In genomic region chr4:152246659-152247058, GRCh38 we compare ENCODE assay signal across 24 cellular contexts.
DNase-seq lines count a peak whose midpoint lies in the region; ATAC-seq and TF ChIP-seq lines count a peak whose summit lies in the region.
"Had no signal": no experiment of that assay in that cellular context is flagged by ENCODE, and none has a peak within 500 bp of the region (broad histone marks: within the 10 kb centered on the region; RNA-seq: fewer than 3 reads in every experiment).

No MANE protein-coding gene starts in this region.

- H3K27ac ChIP-seq in thyroid gland, result no peak overlapping the region
- H3K27ac ChIP-seq: adrenal gland, breast epithelium, heart left ventricle, ovary, testis, WERI-Rb-1 had no signal

- no peaks in the 10 kb centered on the region for H3K9me3 Mint-ChIP-seq in activated naive CD8-positive, alpha-beta T cell (ENCODE audit: low read depth)
- H3K9me3 Mint-ChIP-seq in activated naive CD8-positive, alpha-beta T cell treated with anti-CD3 and anti-CD28 coated beads, Interleukin-2, amount 50 U/mL, for 24 hours, result no peaks in the 10 kb centered on the region
- no peaks in the 10 kb centered on the region for H3K9me3 Mint-ChIP-seq in T-helper 2 cell treated with Interferon-gamma antibody and Interleukin-4, amounts not matched to agents 5 μg/mL and 100 μg/mL, for 36 hours
- H3K9me3 Mint-ChIP-seq in activated naive CD4-positive, alpha-beta T cell treated with anti-CD3 and anti-CD28 coated beads, Interleukin-2, amount 50 U/mL, for 24 hours, result no peaks in the 10 kb centered on the region
- H3K9me3 Mint-ChIP-seq: natural killer cell treated with Interleukin-12 subunit alpha and Interleukin-12 subunit beta and Interleukin-15 and Interleukin-18, amount 100 ng/mL, for 72 hours had no signal

- WGBS in thyroid gland, 2 donors, result 46 to 51% methylated on average over 13 of the region's 13 CpGs

- DNase-seq in activated naive CD8-positive, alpha-beta T cell treated with anti-CD3 and anti-CD28 coated beads, Interleukin-2, amount 50 U/mL, for 24 hours, result no peak
- no peak for DNase-seq in T-helper 2 cell treated with Interferon-gamma antibody and Interleukin-4, amounts not matched to agents 5 μg/mL and 100 μg/mL, for 36 hours (ENCODE audit: low spot score)
- DNase-seq in thyroid gland (peak; percentile 80 to 81), SKM-1 treated with dmso at 0.1 percent for 144 hours (lab: John Stamatoyannopoulos, UW; ENCODE audit: unreplicated experiment) (no peak)
- DNase-seq: adrenal gland; dermis blood vessel endothelial cell; DMS79 treated with DMSO at 0.1 percent for 48 hours; heart left ventricle; left colon; NCI-H1694; NCI-H82; ovary; right cardiac atrium; SHP77; stimulated activated CD4-positive, alpha-beta T cell treated with anti-CD3 and anti-CD28 coated beads, Interleukin-12 subunit alpha, Interleukin-12 subunit beta, amount 100 ng/mL, for 4 hours; stimulated activated CD8-positive, alpha-beta memory T cell treated with anti-CD3 and anti-CD28 coated beads, Interleukin-4, amount 100 ng/mL, for 48 hours; testis; WERI-Rb-1 had no signal

- H3K4me1 ChIP-seq in thyroid gland, result peaks cover 17 to 33% of the 10 kb centered on the region in 2 donors
- H3K4me1 ChIP-seq: adrenal gland, breast epithelium, testis had no signal

- intact Hi-C loops in thyroid gland (cut with DNase I), result no loop called here

- no peaks in the 10 kb centered on the region for H3K27me3 ChIP-seq in thyroid gland
- H3K27me3 ChIP-seq: adrenal gland, breast epithelium, heart left ventricle, ovary, testis had no signal

- no peak for TF ChIP-seq POLR2A in thyroid gland (IDR thresholded peaks at IDR 0.05)

- H3K9me3 ChIP-seq in thyroid gland, result no peaks in the 10 kb centered on the region
- H3K9me3 ChIP-seq: adrenal gland, breast epithelium, ovary, testis had no signal

- H3K27ac Mint-ChIP-seq in activated naive CD8-positive, alpha-beta T cell, result peak overlapping the region; percentile 66
- no peak overlapping the region for H3K27ac Mint-ChIP-seq in activated naive CD8-positive, alpha-beta T cell treated with anti-CD3 and anti-CD28 coated beads, Interleukin-2, amount 50 U/mL, for 24 hours
- peak overlapping the region; percentile 34 for H3K27ac Mint-ChIP-seq in T-helper 2 cell treated with Interferon-gamma antibody and Interleukin-4, amounts not matched to agents 5 μg/mL and 100 μg/mL, for 36 hours
- H3K27ac Mint-ChIP-seq in activated naive CD4-positive, alpha-beta T cell treated with anti-CD3 and anti-CD28 coated beads, Interleukin-2, amount 50 U/mL, for 24 hours, result peak overlapping the region; percentile 51
- H3K27ac Mint-ChIP-seq: natural killer cell treated with Interleukin-12 subunit alpha and Interleukin-12 subunit beta and Interleukin-15 and Interleukin-18, amount 100 ng/mL, for 72 hours had no signal

- H3K4me3 Mint-ChIP-seq in activated naive CD8-positive, alpha-beta T cell, result peak overlapping the region; percentile 68
- H3K4me3 Mint-ChIP-seq in activated naive CD8-positive, alpha-beta T cell treated with anti-CD3 and anti-CD28 coated beads, Interleukin-2, amount 50 U/mL, for 24 hours, result no peak overlapping the region
- H3K4me3 Mint-ChIP-seq in T-helper 2 cell treated with Interferon-gamma antibody and Interleukin-4, amounts not matched to agents 5 μg/mL and 100 μg/mL, for 36 hours, result peak overlapping the region; percentile 51
- H3K4me3 Mint-ChIP-seq in activated naive CD4-positive, alpha-beta T cell treated with anti-CD3 and anti-CD28 coated beads, Interleukin-2, amount 50 U/mL, for 24 hours, result peak overlapping the region; percentile 49
- H3K4me3 Mint-ChIP-seq: natural killer cell treated with Interleukin-12 subunit alpha and Interleukin-12 subunit beta and Interleukin-15 and Interleukin-18, amount 100 ng/mL, for 72 hours had no signal

- peaks cover 33% of the 10 kb centered on the region for H3K4me1 Mint-ChIP-seq in activated naive CD8-positive, alpha-beta T cell (ENCODE audit: low read depth)
- peaks cover 13% of the 10 kb centered on the region for H3K4me1 Mint-ChIP-seq in activated naive CD8-positive, alpha-beta T cell treated with anti-CD3 and anti-CD28 coated beads, Interleukin-2, amount 50 U/mL, for 24 hours
- H3K4me1 Mint-ChIP-seq in T-helper 2 cell treated with Interferon-gamma antibody and Interleukin-4, amounts not matched to agents 5 μg/mL and 100 μg/mL, for 36 hours (ENCODE audit: low read depth), result peaks cover 15% of the 10 kb centered on the region
- peaks cover 42% of the 10 kb centered on the region for H3K4me1 Mint-ChIP-seq in activated naive CD4-positive, alpha-beta T cell treated with anti-CD3 and anti-CD28 coated beads, Interleukin-2, amount 50 U/mL, for 24 hours

- TF ChIP-seq CTCF in thyroid gland (IDR thresholded peaks at IDR 0.05), result no peak

- ATAC-seq in activated naive CD8-positive, alpha-beta T cell treated with anti-CD3 and anti-CD28 coated beads, Interleukin-2, amount 50 U/mL, for 24 hours, result no peak
- ATAC-seq in HG03108 (IDR thresholded peaks at IDR 0.05; ENCODE audit: unreplicated experiment), result no peak
- ATAC-seq: K562, left colon, right cardiac atrium had no signal

- no peaks in the 10 kb centered on the region for H3K36me3 Mint-ChIP-seq in activated naive CD8-positive, alpha-beta T cell
- H3K36me3 Mint-ChIP-seq in activated naive CD8-positive, alpha-beta T cell treated with anti-CD3 and anti-CD28 coated beads, Interleukin-2, amount 50 U/mL, for 24 hours (ENCODE audit: low read depth), result no peaks in the 10 kb centered on the region
- peaks cover 2% of the 10 kb centered on the region for H3K36me3 Mint-ChIP-seq in T-helper 2 cell treated with Interferon-gamma antibody and Interleukin-4, amounts not matched to agents 5 μg/mL and 100 μg/mL, for 36 hours (ENCODE audit: low read depth)
- no peaks in the 10 kb centered on the region for H3K36me3 Mint-ChIP-seq in activated naive CD4-positive, alpha-beta T cell treated with anti-CD3 and anti-CD28 coated beads, Interleukin-2, amount 50 U/mL, for 24 hours
- H3K36me3 Mint-ChIP-seq: natural killer cell treated with Interleukin-12 subunit alpha and Interleukin-12 subunit beta and Interleukin-15 and Interleukin-18, amount 100 ng/mL, for 72 hours had no signal

- H3K4me3 ChIP-seq in thyroid gland (replicated peaks in 1 of 3), result no peak overlapping the region
- H3K4me3 ChIP-seq: adrenal gland, breast epithelium, heart left ventricle, K562, ovary, testis had no signal

- H3K36me3 ChIP-seq in thyroid gland, result no peaks in the 10 kb centered on the region
- H3K36me3 ChIP-seq: adrenal gland, breast epithelium, heart left ventricle, ovary, WERI-Rb-1 had no signal

- H3K27me3 Mint-ChIP-seq in activated naive CD8-positive, alpha-beta T cell, result no peaks in the 10 kb centered on the region
- H3K27me3 Mint-ChIP-seq in activated naive CD8-positive, alpha-beta T cell treated with anti-CD3 and anti-CD28 coated beads, Interleukin-2, amount 50 U/mL, for 24 hours, result no peaks in the 10 kb centered on the region
- peaks cover 5% of the 10 kb centered on the region for H3K27me3 Mint-ChIP-seq in T-helper 2 cell treated with Interferon-gamma antibody and Interleukin-4, amounts not matched to agents 5 μg/mL and 100 μg/mL, for 36 hours (ENCODE audit: low read depth)
- H3K27me3 Mint-ChIP-seq in activated naive CD4-positive, alpha-beta T cell treated with anti-CD3 and anti-CD28 coated beads, Interleukin-2, amount 50 U/mL, for 24 hours, result no peaks in the 10 kb centered on the region

Comparison
In these comparisons a context has a peak if more than half of its experiments do, and no peak if none do; other contexts are left out.
1. DNase-seq: peak in thyroid gland (2 of 2); none in activated naive CD8-positive, alpha-beta T cell treated with anti-CD3 and anti-CD28 coated beads, Interleukin-2, amount 50 U/mL, for 24 hours (single experiment), T-helper 2 cell treated with Interferon-gamma antibody and Interleukin-4, amounts not matched to agents 5 μg/mL and 100 μg/mL, for 36 hours (single experiment) and SKM-1 treated with dmso at 0.1 percent for 144 hours (single experiment).